16 cellular contexts compared by ENCODE assay signal in the genomic region with DNA sequence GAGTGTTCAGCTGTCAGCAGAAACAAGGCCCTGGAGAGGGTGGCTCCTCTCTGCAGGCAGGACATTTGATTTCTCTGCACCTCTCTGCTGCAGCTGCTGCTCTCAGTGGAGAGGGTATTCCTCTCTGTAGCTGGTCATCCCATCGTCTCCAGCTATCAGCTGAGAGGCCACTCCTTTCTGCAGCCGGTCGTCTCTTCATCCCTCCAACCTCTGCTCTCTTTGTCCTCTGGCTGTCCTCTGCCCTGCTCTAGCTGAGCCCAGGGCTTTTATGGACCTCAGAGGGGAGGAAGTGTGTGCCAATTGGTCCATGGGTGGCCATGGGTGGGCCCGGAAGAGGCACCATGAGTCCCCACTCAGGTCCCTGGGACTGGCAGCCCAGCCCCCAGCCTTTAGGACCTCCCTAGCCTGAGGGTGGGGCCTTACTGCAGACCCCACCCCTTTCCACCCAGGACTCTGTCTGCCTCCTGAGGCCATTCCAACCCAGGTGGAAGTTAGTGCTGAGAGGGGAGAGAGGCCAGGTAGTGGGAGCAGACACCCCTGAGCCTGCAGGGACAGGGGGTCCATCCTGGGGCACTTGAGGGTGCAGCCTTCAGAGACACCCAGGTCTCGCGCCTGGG.
"Had no signal": no experiment of that assay in that cellular context is flagged by ENCODE, and none has a peak within 500 bp of the region (broad histone marks: within the 10 kb centered on the region; RNA-seq: fewer than 3 reads in every experiment).

No MANE protein-coding gene starts in this region.

- H3K27ac Mint-ChIP-seq: activated naive CD8-positive, alpha-beta T cell; dendritic cell treated with granulocyte-macrophage colony-stimulating factor and Interleukin-4, amounts not matched to agents 40 ng/mL and 50 ng/mL, for 4 days; nephron progenitor cell; stimulated activated naive CD8-positive, alpha-beta T cell treated with anti-CD3 and anti-CD28 coated beads, Interleukin-15, amount 100 ng/mL, for 72 hours had no signal

- H3K36me3 ChIP-seq: brain microvascular endothelial cell, ovary had no signal

- H3K4me1 ChIP-seq: testis had no signal

- H3K36me3 Mint-ChIP-seq: activated naive CD8-positive, alpha-beta T cell had no signal

- H3K9me3 Mint-ChIP-seq: activated T-cell treated with anti-CD3 and anti-CD28 coated beads, Interleukin-2, amount 50 U/mL, for 4 hours; dendritic cell treated with granulocyte-macrophage colony-stimulating factor and Interleukin-4, amounts not matched to agents 40 ng/mL and 50 ng/mL, for 4 days; stimulated activated naive CD8-positive, alpha-beta T cell treated with anti-CD3 and anti-CD28 coated beads, Interleukin-15, amount 100 ng/mL, for 72 hours had no signal

- DNase-seq: activated CD4-positive, alpha-beta T cell treated with anti-CD3 and anti-CD28 coated beads for 1 hour; activated CD4-positive, alpha-beta T cell treated with anti-CD3 and anti-CD28 coated beads, Interleukin-2, amount 50 U/mL, for 48 hours; activated effector memory CD4-positive, alpha-beta T cell treated with anti-CD3 and anti-CD28 coated beads, Interleukin-2, amount 50 U/mL, for 16 hours; activated T-cell treated with anti-CD3 and anti-CD28 coated beads, Interleukin-2, amount 50 U/mL, for 4 hours; brain microvascular endothelial cell; cerebellar nuclear complex; nephron progenitor cell; ovary; stimulated activated CD4-positive, alpha-beta T cell treated with anti-CD3 and anti-CD28 coated beads, Interleukin-15, amount 100 ng/mL, for 24 hours; stimulated activated CD4-positive, alpha-beta T cell treated with anti-CD3 and anti-CD28 coated beads, Interleukin-4, amount 100 ng/mL, for 24 hours; stimulated activated naive CD8-positive, alpha-beta T cell treated with anti-CD3 and anti-CD28 coated beads, Interleukin-15, amount 100 ng/mL, for 72 hours; testis had no signal

- H3K4me3 ChIP-seq: ovary, testis had no signal

- H3K27ac ChIP-seq: brain microvascular endothelial cell, ovary, testis had no signal

- H3K27me3 Mint-ChIP-seq: stimulated activated naive CD8-positive, alpha-beta T cell treated with anti-CD3 and anti-CD28 coated beads, Interleukin-15, amount 100 ng/mL, for 72 hours had no signal

- ATAC-seq: activated T-cell treated with anti-CD3 and anti-CD28 coated beads, Interleukin-2, amount 50 U/mL, for 4 hours; left lobe of liver; stimulated activated naive CD8-positive, alpha-beta T cell treated with anti-CD3 and anti-CD28 coated beads, Interleukin-15, amount 100 ng/mL, for 72 hours had no signal

- H3K9me3 ChIP-seq: ovary, testis had no signal

- H3K4me3 Mint-ChIP-seq: activated naive CD8-positive, alpha-beta T cell; activated T-cell treated with anti-CD3 and anti-CD28 coated beads, Interleukin-2, amount 50 U/mL, for 4 hours; dendritic cell treated with granulocyte-macrophage colony-stimulating factor and Interleukin-4, amounts not matched to agents 40 ng/mL and 50 ng/mL, for 4 days; nephron progenitor cell; stimulated activated naive CD8-positive, alpha-beta T cell treated with anti-CD3 and anti-CD28 coated beads, Interleukin-15, amount 100 ng/mL, for 72 hours had no signal

- H3K27me3 ChIP-seq: brain microvascular endothelial cell, ovary, testis had no signal

- H3K4me1 Mint-ChIP-seq: nephron progenitor cell had no signal

- FAIRE-seq: urothelium cell line had no signal
